18 cellular contexts compared by ENCODE assay signal in the genomic region with DNA sequence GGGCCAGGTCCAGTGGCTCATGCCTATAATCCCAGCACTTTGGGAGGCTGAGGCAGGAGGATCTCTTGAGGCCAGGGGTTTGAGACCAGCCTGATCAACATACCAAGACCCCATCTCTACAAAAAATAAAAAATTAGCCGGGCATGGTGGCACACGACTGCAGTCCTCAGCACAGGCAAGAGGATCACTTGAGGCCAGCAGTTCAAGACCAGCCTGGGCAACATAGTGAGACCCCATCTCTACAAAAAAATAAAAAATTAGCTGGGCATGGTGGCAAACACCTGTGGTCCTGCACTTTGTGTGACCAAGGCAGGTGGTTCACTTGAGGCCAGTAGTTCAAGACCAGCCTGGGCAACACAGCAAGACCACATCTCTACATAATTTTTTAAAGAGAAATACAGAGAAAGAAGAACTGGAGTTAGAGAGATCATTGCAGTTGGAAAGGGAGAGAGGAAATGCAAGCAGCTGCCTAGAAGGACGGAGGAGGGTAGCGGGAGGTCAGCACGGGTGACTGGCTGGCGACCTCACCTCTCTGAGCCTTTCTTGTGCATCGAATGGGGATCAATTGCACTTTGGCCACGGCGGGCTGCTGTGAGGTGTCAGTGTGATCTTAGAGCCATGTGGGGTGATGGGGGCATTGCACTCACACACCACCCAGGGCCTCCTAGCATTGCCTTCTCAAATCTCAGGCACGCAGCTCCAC. TPM values are rescaled to one million over a fixed set of nuclear protein-coding genes. Genes with fewer than 3 reads are reported as not detected.
DNase-seq lines count a peak whose midpoint lies in the region; ATAC-seq and TF ChIP-seq lines count a peak whose summit lies in the region.
"Had no signal": no experiment of that assay in that cellular context is flagged by ENCODE, and none has a peak within 500 bp of the region (broad histone marks: within the 10 kb centered on the region; RNA-seq: fewer than 3 reads in every experiment).

No MANE protein-coding gene starts in this region.

- no peak for DNase-seq in stimulated activated naive CD8-positive, alpha-beta T cell treated with anti-CD3 and anti-CD28 coated beads, Interleukin-15, amount 100 ng/mL, for 72 hours
- no peak for DNase-seq in stimulated activated naive CD8-positive, alpha-beta T cell treated with anti-CD3 and anti-CD28 coated beads, Interleukin-15, Interleukin-2, amounts not matched to agents 100 U/mL and 50 U/mL, for 24 hours
- DNase-seq in ascending aorta (ENCODE audit: low spot score in 2 of 2) (no peak), neural progenitor cell (ENCODE audit: low spot score) (peak; percentile 70), NCI-H2081 (lab: John Stamatoyannopoulos, UW) (no peak), Caco-2 (no peak)
- DNase-seq in stimulated activated effector memory CD8-positive, alpha-beta T cell treated with anti-CD3 and anti-CD28 coated beads, Interleukin-12 subunit alpha, Interleukin-12 subunit beta, amount 100 ng/mL, for 72 hours (ENCODE audit: low spot score in 2 of 2): no peak
- DNase-seq: ACHN, AML-193, DMS79 treated with DMSO at 0.1 percent for 48 hours, H7, NCI-H187 treated with DMSO at 0.1 percent for 48 hours, NCI-H345, NCI-H524 treated with DMSO at 0.1 percent for 48 hours, PC-9 had no signal

- CTCF ChIA-PET in Caco-2 (lab: Charles Lee): interaction anchor here (1.2 kb wide), 1 partner anchor 52 kb away, joined by 6 read pairs; no protein-coding TSS in a partner anchor

- H3K27me3 ChIP-seq in ascending aorta (no peaks in the 10 kb centered on the region), neural progenitor cell (peaks cover 22% of the 10 kb centered on the region), Caco-2 (replicated peaks; ENCODE audit: control insufficient read depth, insufficient read depth, low read length) (no peaks in the 10 kb centered on the region)

- H3K4me2 ChIP-seq in neural progenitor cell: peak overlapping the region; percentile 60
- H3K4me2 ChIP-seq: PC-9 had no signal

- no TSS peak for BruUV-seq in Caco-2 (replicated peaks; lab: Mats Ljungman, UMichigan)

- H3K36me3 Mint-ChIP-seq in neural progenitor cell (no peaks in the 10 kb centered on the region), Caco-2 (ENCODE audit: insufficient read depth, unreplicated experiment) (peaks cover 31% of the 10 kb centered on the region)
- no peaks in the 10 kb centered on the region for H3K36me3 Mint-ChIP-seq in stimulated activated effector memory CD8-positive, alpha-beta T cell treated with anti-CD3 and anti-CD28 coated beads, Interleukin-12 subunit alpha, Interleukin-12 subunit beta, amount 100 ng/mL, for 72 hours
- H3K36me3 Mint-ChIP-seq: CD14-positive monocyte had no signal

- TF ChIP-seq CTCF in ascending aorta (IDR thresholded peaks at IDR 0.05) (no peak), neural progenitor cell (IDR thresholded peaks at IDR 0.05) (no peak), Caco-2 (IDR thresholded peaks at IDR 0.05; ENCODE audit: insufficient read depth in 1 of 2, low read depth in 1 of 2, low read length in 1 of 2, severe bottlenecking in 1 of 2, unreplicated experiment in 1 of 2) (no peak)

- H3K27ac ChIP-seq in ascending aorta: peak overlapping the region; percentile 82 to 87
- no peak overlapping the region for H3K27ac ChIP-seq in neural progenitor cell
- H3K27ac ChIP-seq: PC-9 had no signal

- H2AFZ ChIP-seq in neural progenitor cell (replicated peaks): no peak overlapping the region
- H2AFZ ChIP-seq: PC-9 had no signal

- no peaks in the 10 kb centered on the region for H3K9me3 ChIP-seq in ascending aorta
- no peaks in the 10 kb centered on the region for H3K9me3 ChIP-seq in neural progenitor cell (ENCODE audit: low read depth)
- H3K9me3 ChIP-seq in Caco-2: no peaks in the 10 kb centered on the region

- no peaks in the 10 kb centered on the region for H3K9me3 Mint-ChIP-seq in stimulated activated naive CD8-positive, alpha-beta T cell treated with anti-CD3 and anti-CD28 coated beads, Interleukin-15, amount 100 ng/mL, for 72 hours
- H3K9me3 Mint-ChIP-seq in neural progenitor cell (no peaks in the 10 kb centered on the region), Caco-2 (ENCODE audit: unreplicated experiment) (no peaks in the 10 kb centered on the region)
- H3K9me3 Mint-ChIP-seq in stimulated activated effector memory CD8-positive, alpha-beta T cell treated with anti-CD3 and anti-CD28 coated beads, Interleukin-12 subunit alpha, Interleukin-12 subunit beta, amount 100 ng/mL, for 72 hours: no peaks in the 10 kb centered on the region
- H3K9me3 Mint-ChIP-seq: CD14-positive monocyte had no signal

- no peak overlapping the region for H3K9ac ChIP-seq in neural progenitor cell

- H3K4me3 ChIP-seq in ascending aorta: no peak overlapping the region
- no peak overlapping the region for H3K4me3 ChIP-seq in neural progenitor cell
- H3K4me3 ChIP-seq in Caco-2 (ENCODE audit: low read depth, low read length): no peak overlapping the region
- H3K4me3 ChIP-seq: PC-9 had no signal

- H4K20me1 ChIP-seq in neural progenitor cell (ENCODE audit: low read depth): no peaks in the 10 kb centered on the region

- peaks cover 7% of the 10 kb centered on the region for H3K27me3 Mint-ChIP-seq in stimulated activated naive CD8-positive, alpha-beta T cell treated with anti-CD3 and anti-CD28 coated beads, Interleukin-15, amount 100 ng/mL, for 72 hours
- peaks cover 15% of the 10 kb centered on the region for H3K27me3 Mint-ChIP-seq in neural progenitor cell (ENCODE audit: insufficient read depth, low read depth)
- no peaks in the 10 kb centered on the region for H3K27me3 Mint-ChIP-seq in Caco-2 (ENCODE audit: insufficient read depth, unreplicated experiment)

- POLR2A ChIA-PET in Caco-2 (lab: Charles Lee): interaction anchor here (0.6 to 1.0 kb wide), 2 partner anchors 15 to 68 kb away, joined by 3 to 12 read pairs; a partner anchor contains a TSS

- H3K4me1 ChIP-seq in ascending aorta (peaks cover 0 to 18% of the 10 kb centered on the region in 2 donors), neural progenitor cell (peaks cover 14% of the 10 kb centered on the region), Caco-2 (peaks cover 7% of the 10 kb centered on the region)

- H3K4me3 Mint-ChIP-seq in stimulated activated naive CD8-positive, alpha-beta T cell treated with anti-CD3 and anti-CD28 coated beads, Interleukin-15, amount 100 ng/mL, for 72 hours: no peak overlapping the region
- peak overlapping the region; percentile 33 for H3K4me3 Mint-ChIP-seq in neural progenitor cell
- H3K4me3 Mint-ChIP-seq in stimulated activated effector memory CD8-positive, alpha-beta T cell treated with anti-CD3 and anti-CD28 coated beads, Interleukin-12 subunit alpha, Interleukin-12 subunit beta, amount 100 ng/mL, for 72 hours: no peak overlapping the region
- H3K4me3 Mint-ChIP-seq in Caco-2 (ENCODE audit: unreplicated experiment): no peak overlapping the region
- H3K4me3 Mint-ChIP-seq: CD14-positive monocyte had no signal

- ATAC-seq in stimulated activated naive CD8-positive, alpha-beta T cell treated with anti-CD3 and anti-CD28 coated beads, Interleukin-15, amount 100 ng/mL, for 72 hours: no peak
- no peak for ATAC-seq in stimulated activated naive CD8-positive, alpha-beta T cell treated with anti-CD3 and anti-CD28 coated beads, Interleukin-15, Interleukin-2, amounts not matched to agents 100 U/mL and 50 U/mL, for 24 hours
- ATAC-seq in HG03521 (IDR thresholded peaks at IDR 0.05; ENCODE audit: unreplicated experiment): no peak
- ATAC-seq in stimulated activated effector memory CD8-positive, alpha-beta T cell treated with anti-CD3 and anti-CD28 coated beads, Interleukin-12 subunit alpha, Interleukin-12 subunit beta, amount 100 ng/mL, for 72 hours: no peak

- no peaks in the 10 kb centered on the region for H3K79me2 ChIP-seq in neural progenitor cell (ENCODE audit: low read depth)

- peaks cover 5% of the 10 kb centered on the region for H3F3A ChIP-seq in neural progenitor cell (ENCODE audit: low read depth)

- H3K4me1 Mint-ChIP-seq in stimulated activated naive CD8-positive, alpha-beta T cell treated with anti-CD3 and anti-CD28 coated beads, Interleukin-15, amount 100 ng/mL, for 72 hours: no peaks in the 10 kb centered on the region
- H3K4me1 Mint-ChIP-seq in neural progenitor cell (peaks cover 21% of the 10 kb centered on the region), Caco-2 (ENCODE audit: low read depth, unreplicated experiment) (peaks cover 14% of the 10 kb centered on the region)
- no peaks in the 10 kb centered on the region for H3K4me1 Mint-ChIP-seq in stimulated activated effector memory CD8-positive, alpha-beta T cell treated with anti-CD3 and anti-CD28 coated beads, Interleukin-12 subunit alpha, Interleukin-12 subunit beta, amount 100 ng/mL, for 72 hours
- H3K4me1 Mint-ChIP-seq: CD14-positive monocyte had no signal

- peak overlapping the region; percentile 42 to 61 for H3K27ac Mint-ChIP-seq in stimulated activated naive CD8-positive, alpha-beta T cell treated with anti-CD3 and anti-CD28 coated beads, Interleukin-15, amount 100 ng/mL, for 72 hours
- H3K27ac Mint-ChIP-seq in neural progenitor cell (no peak overlapping the region), Caco-2 (ENCODE audit: unreplicated experiment) (no peak overlapping the region)
- H3K27ac Mint-ChIP-seq in stimulated activated effector memory CD8-positive, alpha-beta T cell treated with anti-CD3 and anti-CD28 coated beads, Interleukin-12 subunit alpha, Interleukin-12 subunit beta, amount 100 ng/mL, for 72 hours: no peak overlapping the region

- H3K36me3 ChIP-seq in ascending aorta: peaks cover 8 to 16% of the 10 kb centered on the region in 2 donors
- no peaks in the 10 kb centered on the region for H3K36me3 ChIP-seq in neural progenitor cell
- peaks cover 5% of the 10 kb centered on the region; the same call in 1 of the 2 replicates for H3K36me3 ChIP-seq in Caco-2 (ENCODE audit: control insufficient read depth, insufficient read depth, low read length)

- intact Hi-C loops in ascending aorta (cut with DNase I) (no loop called here), Caco-2 (cut with micrococcal nuclease; ENCODE audit: unreplicated experiment) (no loop called here)

RNA-seq across cellular contexts. Expression of a gene that starts 13.9 kb away (rescaled TPM):
- total RNA-seq in ascending aorta (832 TPM), neural progenitor cell (ENCODE audit: low replicate concordance) (7.1 and 16.9 TPM in 2 replicates), Caco-2 (2022) (230 and 244 TPM in 2 replicates)

RNA-seq across cellular contexts. Expression of a gene that starts 23.3 kb away (rescaled TPM):
- total RNA-seq in ascending aorta (125 TPM), neural progenitor cell (ENCODE audit: low replicate concordance) (54.2 and 210 TPM in 2 replicates), Caco-2 (2022) (257 and 258 TPM in 2 replicates)

RNA-seq across cellular contexts. Expression of a gene that starts 45.1 kb away (rescaled TPM):
- not detected for total RNA-seq in ascending aorta
- total RNA-seq in neural progenitor cell (ENCODE audit: low replicate concordance): 1.4 and 1.5 TPM in 2 replicates
- 42.3 and 43.6 TPM in 2 replicates for total RNA-seq in Caco-2 (2022)
- total RNA-seq: SK-MEL-5 had no signal

Comparison
In these comparisons a context has a peak if more than half of its experiments do, and no peak if none do; other contexts are left out.
1. H3K27ac Mint-ChIP-seq: peak in stimulated activated naive CD8-positive, alpha-beta T cell treated with anti-CD3 and anti-CD28 coated beads, Interleukin-15, amount 100 ng/mL, for 72 hours (2 of 2); none in neural progenitor cell (single experiment), stimulated activated effector memory CD8-positive, alpha-beta T cell treated with anti-CD3 and anti-CD28 coated beads, Interleukin-12 subunit alpha, Interleukin-12 subunit beta, amount 100 ng/mL, for 72 hours (single experiment) and Caco-2 (single experiment).
2. RNA of a gene that starts 13.9 kb away (total RNA-seq): 832 TPM in ascending aorta (single experiment) and 230 to 244 TPM in Caco-2; 7.1 to 16.9 TPM in neural progenitor cell; every median in the first group is over 10 times any median in the second.
3. RNA of a gene that starts 45.1 kb away (total RNA-seq): 42.3 to 43.6 TPM in Caco-2; 1.4 to 1.5 TPM in neural progenitor cell and not detected in ascending aorta (single experiment); every median in the first group is over 10 times any median in the second.